In genomic region chr2:71804251-71804650, GRCh38 we compare ENCODE assay signal across 1 cellular context.
TF ChIP-seq lines count a peak whose summit lies in the region.

No MANE protein-coding gene starts in this region.

TF ChIP-seq in SK-N-SH treated with all-trans-retinoic acid at 6 μM for 48 hours, 23 proteins besides CTCF, POLR2A, EP300 and RAD21 (continued from another document):
- TF ChIP-seq TSHZ2 (CRISPR knock-in tag; IDR thresholded peaks at IDR 0.05) (no peak), BACH2 (CRISPR knock-in tag; IDR thresholded peaks at IDR 0.05; ENCODE audit: borderline replicate concordance) (no peak), RARB (CRISPR knock-in tag; IDR thresholded peaks at IDR 0.05) (no peak)
